Comparison of ENCODE assay signal across 20 cellular contexts in genomic region chrX:73979551-73980131, GRCh38.
DNase-seq lines count a peak whose midpoint lies in the region; ATAC-seq, FAIRE-seq and TF ChIP-seq lines count a peak whose summit lies in the region.
"Had no signal": no experiment of that assay in that cellular context is flagged by ENCODE, and none has a peak within 500 bp of the region (broad histone marks: within the 10 kb centered on the region; RNA-seq: fewer than 3 reads in every experiment).

No MANE protein-coding gene starts in this region.

- H4K20me1 ChIP-seq in H1 (replicated peaks in 1 of 2; ENCODE audit: control insufficient read depth in 1 of 2, insufficient read depth in 2 of 2, low read length in 2 of 2) (no peaks in the 10 kb centered on the region), neural progenitor cell (ENCODE audit: low read depth) (peaks cover 50% of the 10 kb centered on the region)

- H3K79me2 ChIP-seq in H1 (ENCODE audit: control insufficient read depth in 1 of 2, insufficient read depth in 2 of 2, low read length in 2 of 2) (peaks cover 0 to 64% of the 10 kb centered on the region in 2 experiments; a peak in 2 of 4 replicates), neural progenitor cell (ENCODE audit: low read depth) (peaks cover 100% of the 10 kb centered on the region)

- peaks cover 44% of the 10 kb centered on the region for H3K36me3 Mint-ChIP-seq in activated T-cell treated with anti-CD3 and anti-CD28 coated beads, Interleukin-2, amount 50 U/mL, for 24 hours (ENCODE audit: low read depth)
- peaks cover 61% of the 10 kb centered on the region for H3K36me3 Mint-ChIP-seq in neural progenitor cell

- H3K18ac ChIP-seq in H1 (ENCODE audit: extremely low read depth, low read length): no peak overlapping the region; the same call in 1 of the 2 replicates

- no peak for DNase-seq in activated T-cell treated with anti-CD3 and anti-CD28 coated beads, Interleukin-2, amount 50 U/mL, for 24 hours
- DNase-seq in activated T-cell treated with anti-CD3 and anti-CD28 coated beads for 4 hours: no peak
- no peak for DNase-seq in H1 (ENCODE audit: low read depth in 1 of 2, low spot score in 2 of 2)
- DNase-seq in neural progenitor cell (ENCODE audit: low spot score): no peak
- DNase-seq in breast epithelium (ENCODE audit: low spot score in 2 of 2): no peak
- DNase-seq: COR-L47, DMS153, EL, H7, KBM-7, MV-4-11, NCI-H1417 treated with DMSO at 0.1 percent for 48 hours, NCI-H2029, NCI-H510A treated with DMSO at 0.1 percent for 48 hours, PC-9 had no signal

- H3K27me3 Mint-ChIP-seq in activated T-cell treated with anti-CD3 and anti-CD28 coated beads, Interleukin-2, amount 50 U/mL, for 24 hours: no peaks in the 10 kb centered on the region
- H3K27me3 Mint-ChIP-seq in neural progenitor cell (ENCODE audit: insufficient read depth, low read depth): no peaks in the 10 kb centered on the region

- no peak for TF ChIP-seq CTCF in H1 (IDR thresholded peaks at IDR 0.05; ENCODE audit: control extremely low read depth in 1 of 3, insufficient read depth in 1 of 3, low read depth in 1 of 3, low read length in 3 of 3)
- TF ChIP-seq CTCF in neural progenitor cell (IDR thresholded peaks at IDR 0.05): no peak
- no peak for TF ChIP-seq CTCF in breast epithelium (IDR thresholded peaks at IDR 0.05)

- H3K23ac ChIP-seq in H1 (ENCODE audit: insufficient read length): no peak overlapping the region

- no peak overlapping the region for H3K4me3 Mint-ChIP-seq in activated T-cell treated with anti-CD3 and anti-CD28 coated beads, Interleukin-2, amount 50 U/mL, for 24 hours
- H3K4me3 Mint-ChIP-seq in neural progenitor cell: no peak overlapping the region

- H3K4me1 ChIP-seq in HUES64 (ENCODE audit: insufficient read depth, low read length) (peaks cover 36% of the 10 kb centered on the region), H1 (replicated peaks in 1 of 4; ENCODE audit: control insufficient read depth in 3 of 4, insufficient read depth in 4 of 4, low read length in 3 of 4) (peaks cover 0 to 9% (median 2%) of the 10 kb centered on the region in 4 experiments; a peak in 2 of 7 replicates), neural progenitor cell (peaks cover 28% of the 10 kb centered on the region), breast epithelium (no peaks in the 10 kb centered on the region)
- H3K4me1 ChIP-seq: SJSA1 had no signal

- TF ChIP-seq RAD21 in H1 (IDR thresholded peaks at IDR 0.05 in 1 of 2, conservative IDR thresholded peaks at IDR 0.05 in 1 of 2; ENCODE audit: low read depth in 2 of 2, low read length in 2 of 2): no peak

- POLR2A ChIA-PET in H1 (lab: Charles Lee; ENCODE audit: partially characterized antibody): interaction anchor here (1.3 to 2.2 kb wide), 2 partner anchors 11 to 15 kb away, joined by 4 to 10 read pairs; no protein-coding TSS in a partner anchor

- no peaks in the 10 kb centered on the region for H3K9me3 ChIP-seq in HUES64 (ENCODE audit: insufficient read depth, low read depth, low read length)
- H3K9me3 ChIP-seq in H1 (ENCODE audit: insufficient read depth in 2 of 2, low read depth in 1 of 2, low read length in 1 of 2): no peaks in the 10 kb centered on the region
- no peaks in the 10 kb centered on the region for H3K9me3 ChIP-seq in neural progenitor cell (ENCODE audit: low read depth)
- no peaks in the 10 kb centered on the region for H3K9me3 ChIP-seq in breast epithelium
- H3K9me3 ChIP-seq: SJSA1 had no signal

- TF ChIP-seq POLR2A in H1 (IDR thresholded peaks at IDR 0.05; ENCODE audit: control extremely low read depth in 1 of 2, low read depth in 2 of 2, low read length in 2 of 2) (no peak), breast epithelium (IDR thresholded peaks at IDR 0.05) (no peak)

- H2BK12ac ChIP-seq in H1 (ENCODE audit: low read depth, low read length): no peak overlapping the region

- no peak for TF ChIP-seq EP300 in H1 (IDR thresholded peaks at IDR 0.05; ENCODE audit: borderline replicate concordance in 1 of 2, low read depth in 2 of 2, low read length in 2 of 2)

- H3K23me2 ChIP-seq in H1 (ENCODE audit: low read depth, low read length): no peaks in the 10 kb centered on the region

- H3K14ac ChIP-seq in H1 (ENCODE audit: insufficient read length): no peak overlapping the region

- FAIRE-seq in H1 (lab: Jason Lieb, UNC): peak; percentile 42

- H4K8ac ChIP-seq in H1 (ENCODE audit: extremely low read depth, insufficient read depth, low read length): no peak overlapping the region

- H2BK15ac ChIP-seq in H1 (ENCODE audit: low read length): no peak overlapping the region

- H3K56ac ChIP-seq in H1 (replicated peaks; ENCODE audit: insufficient read length, low read depth, low read length): no peak overlapping the region

- peaks cover 54% of the 10 kb centered on the region for H3K4me1 Mint-ChIP-seq in activated T-cell treated with anti-CD3 and anti-CD28 coated beads, Interleukin-2, amount 50 U/mL, for 24 hours (ENCODE audit: low read depth)
- H3K4me1 Mint-ChIP-seq in neural progenitor cell: peaks cover 5% of the 10 kb centered on the region

- ATAC-seq in SK-N-SH treated with all-trans-retinoic acid at 6 μM for 48 hours: no peak
- ATAC-seq in HG02870 (IDR thresholded peaks at IDR 0.05; ENCODE audit: unreplicated experiment): no peak

- WGBS in HUES64: 50% methylated on average over 4 of the region's 5 CpGs
- WGBS in H1 (ENCODE audit: extremely low coverage in 1 of 2, insufficient coverage in 1 of 2, insufficient read length in 1 of 2, insufficient replicate concordance in 2 of 2, low coverage in 1 of 2, low lambda C conversion rate in 2 of 2, missing lambda C conversion rate in 1 of 2), 2 experiments: 7% methylated on average over 5 of the region's 5 CpGs; no CpG with 5 or more reads in 1 of the 2 experiments

- H2BK5ac ChIP-seq in H1 (ENCODE audit: low read depth, low read length): no peak overlapping the region

- H3K79me1 ChIP-seq in H1 (ENCODE audit: low read depth, low read length): no peaks in the 10 kb centered on the region

- intact Hi-C loops in breast epithelium (cut with DNase I; ENCODE audit: low total_unique reads): no loop called here

- peaks cover 29% of the 10 kb centered on the region for H3F3A ChIP-seq in neural progenitor cell (ENCODE audit: low read depth)

- peak overlapping the region in 1 of 2 experiments; percentile 39; a peak in 1 of 4 replicates for H3K4me2 ChIP-seq in H1 (ENCODE audit: insufficient read depth in 1 of 2, low read depth in 2 of 2, low read length in 2 of 2)
- no peak overlapping the region for H3K4me2 ChIP-seq in neural progenitor cell
- H3K4me2 ChIP-seq: BLaER1, PC-9 had no signal

- H3K9ac ChIP-seq in HUES64 (ENCODE audit: low read depth, low read length): no peak overlapping the region
- H3K9ac ChIP-seq in H1 (replicated peaks in 1 of 4; ENCODE audit: extremely low read depth in 1 of 4, low read depth in 3 of 4, low read length in 3 of 4): no peak overlapping the region
- no peak overlapping the region for H3K9ac ChIP-seq in neural progenitor cell
- H3K9ac ChIP-seq: BLaER1 had no signal

- H3K4ac ChIP-seq in H1 (replicated peaks; ENCODE audit: insufficient read length, low read depth, low read length): no peak overlapping the region

- no peak overlapping the region for H2BK20ac ChIP-seq in H1 (ENCODE audit: low read length)

- CTCF ChIA-PET in H1 (lab: Charles Lee; ENCODE audit: partially characterized antibody): interaction anchor here (1.2 kb wide), 1 partner anchor 9 kb away, joined by 3 read pairs; no protein-coding TSS in a partner anchor

- no peaks in the 10 kb centered on the region for H3K9me3 Mint-ChIP-seq in activated T-cell treated with anti-CD3 and anti-CD28 coated beads, Interleukin-2, amount 50 U/mL, for 24 hours
- peaks cover 42% of the 10 kb centered on the region for H3K9me3 Mint-ChIP-seq in neural progenitor cell

- H3K27me3 ChIP-seq in HUES64 (ENCODE audit: insufficient read depth, low read length): no peaks in the 10 kb centered on the region
- no peaks in the 10 kb centered on the region for H3K27me3 ChIP-seq in H1 (replicated peaks in 1 of 4; ENCODE audit: control insufficient read depth in 3 of 4, extremely low read depth in 1 of 4, insufficient read depth in 3 of 4, low read length in 3 of 4)
- no peaks in the 10 kb centered on the region for H3K27me3 ChIP-seq in neural progenitor cell
- no peaks in the 10 kb centered on the region for H3K27me3 ChIP-seq in breast epithelium
- H3K27me3 ChIP-seq: BLaER1, SJSA1 had no signal

- H2AK5ac ChIP-seq in H1 (ENCODE audit: low read depth, low read length): no peak overlapping the region

- peak overlapping the region; percentile 80 for H4K5ac ChIP-seq in H1 (ENCODE audit: insufficient read length, low read depth, low read length)

- H3K27ac Mint-ChIP-seq in activated T-cell treated with anti-CD3 and anti-CD28 coated beads, Interleukin-2, amount 50 U/mL, for 24 hours: peak overlapping the region; percentile 8
- H3K27ac Mint-ChIP-seq in neural progenitor cell: no peak overlapping the region

- peaks cover 8% of the 10 kb centered on the region; the same call in 1 of the 2 replicates for H3K36me3 ChIP-seq in HUES64 (ENCODE audit: insufficient read depth, low read length)
- peaks cover 0 to 2% (median 0%) of the 10 kb centered on the region in 4 experiments; a peak in 1 of 8 replicates for H3K36me3 ChIP-seq in H1 (ENCODE audit: control insufficient read depth in 2 of 4, insufficient read depth in 4 of 4, low read length in 3 of 4)
- peaks cover 6% of the 10 kb centered on the region for H3K36me3 ChIP-seq in neural progenitor cell
- H3K36me3 ChIP-seq in breast epithelium: no peaks in the 10 kb centered on the region
- H3K36me3 ChIP-seq: SJSA1 had no signal

- peak overlapping the region; percentile 64; the same call in 1 of the 2 replicates for H3K27ac ChIP-seq in HUES64 (ENCODE audit: low read depth, low read length)
- H3K27ac ChIP-seq in H1 (ENCODE audit: low read depth, low read length): no peak overlapping the region
- H3K27ac ChIP-seq in neural progenitor cell: peak overlapping the region; percentile 20
- no peak overlapping the region for H3K27ac ChIP-seq in breast epithelium
- H3K27ac ChIP-seq: BLaER1, PC-9, SJSA1 had no signal

- no peak overlapping the region for H2BK120ac ChIP-seq in H1 (replicated peaks; ENCODE audit: low read depth, low read length)

- no peak overlapping the region for H2AFZ ChIP-seq in H1 (ENCODE audit: low read length)
- no peak overlapping the region for H2AFZ ChIP-seq in neural progenitor cell (replicated peaks)
- H2AFZ ChIP-seq: PC-9 had no signal

- H3K4me3 ChIP-seq in HUES64 (ENCODE audit: low read length) (no peak overlapping the region), H1 (ENCODE audit: extremely low read depth in 1 of 4, insufficient read depth in 2 of 4, low read depth in 3 of 4, low read length in 4 of 4) (no peak overlapping the region), neural progenitor cell (no peak overlapping the region), breast epithelium (no peak overlapping the region)
- H3K4me3 ChIP-seq: BLaER1, PC-9, SJSA1 had no signal

- H4K91ac ChIP-seq in H1 (replicated peaks; ENCODE audit: insufficient read length, low read length): no peak overlapping the region

TF ChIP-seq in H1, 55 proteins besides CTCF, POLR2A, EP300 and RAD21 (continues in another document):
- no peak for TF ChIP-seq SUZ12 (IDR thresholded peaks at IDR 0.05; ENCODE audit: low read length)
- TF ChIP-seq SP2 (IDR thresholded peaks at IDR 0.05; ENCODE audit: low read length): no peak

TF ChIP-seq in SK-N-SH treated with all-trans-retinoic acid at 6 μM for 48 hours, 23 proteins besides CTCF, POLR2A, EP300 and RAD21 (continues in another document):
- TF ChIP-seq ESRRG (CRISPR knock-in tag; IDR thresholded peaks at IDR 0.05) (no peak), ZFP30 (CRISPR knock-in tag; IDR thresholded peaks at IDR 0.05) (no peak)

Comparison
In these comparisons a context has a peak if more than half of its experiments do, and no peak if none do; other contexts are left out.
1. H3K27ac ChIP-seq: peak in HUES64 (single experiment) and neural progenitor cell (single experiment); none in H1 (single experiment) and breast epithelium (0 of 2).